14 cellular contexts compared by ENCODE assay signal in the genomic region with DNA sequence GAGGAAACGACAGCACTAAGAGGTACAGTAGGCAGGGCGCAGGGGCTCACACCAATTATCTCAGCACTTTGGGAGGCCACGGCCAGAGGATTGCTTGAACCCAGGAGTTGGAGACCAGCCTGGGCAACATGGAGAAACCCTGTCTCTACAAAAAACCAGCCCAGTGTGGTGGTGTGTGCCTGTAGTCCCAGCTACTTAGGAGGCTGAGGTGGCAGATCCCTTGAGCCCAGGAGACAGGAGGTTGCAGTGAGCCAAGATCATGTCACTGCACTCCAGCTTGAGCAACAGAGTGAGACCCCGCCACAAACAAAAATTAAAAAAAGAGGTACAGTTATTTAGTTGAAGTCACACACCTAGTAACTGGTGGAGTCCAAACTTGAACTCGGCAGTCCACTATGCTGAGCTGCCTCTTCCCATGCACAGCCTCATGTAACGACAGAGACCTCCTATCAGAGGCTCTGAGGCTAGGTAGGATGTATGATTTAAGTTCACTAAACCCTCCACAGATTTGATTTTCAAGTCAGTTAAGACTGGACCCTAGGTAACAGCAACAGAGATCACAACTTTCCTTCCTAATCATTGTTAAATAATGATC. TPM values are rescaled to one million over a fixed set of nuclear protein-coding genes. Genes with fewer than 3 reads are reported as not detected.
DNase-seq lines count a peak whose midpoint lies in the region; ATAC-seq and TF ChIP-seq lines count a peak whose summit lies in the region.
"Had no signal": no experiment of that assay in that cellular context is flagged by ENCODE, and none has a peak within 500 bp of the region (broad histone marks: within the 10 kb centered on the region; RNA-seq: fewer than 3 reads in every experiment).

No MANE protein-coding gene starts in this region.

- TF ChIP-seq POLR2A in thyroid gland (IDR thresholded peaks at IDR 0.05): no peak

- H3K27me3 Mint-ChIP-seq in activated T-cell treated with anti-CD3 and anti-CD28 coated beads, Interleukin-2, amount 50 U/mL, for 24 hours: no peaks in the 10 kb centered on the region
- no peaks in the 10 kb centered on the region for H3K27me3 Mint-ChIP-seq in chondrocyte (ENCODE audit: low read depth)
- H3K27me3 Mint-ChIP-seq in stimulated activated naive CD8-positive, alpha-beta T cell treated with anti-CD3 and anti-CD28 coated beads, Interleukin-15, Interleukin-2, amounts not matched to agents 100 ng/mL and 50 ng/mL, for 24 hours: no peaks in the 10 kb centered on the region

- ATAC-seq in HG03159 (IDR thresholded peaks at IDR 0.05; ENCODE audit: unreplicated experiment): no peak
- ATAC-seq: left colon, pancreas had no signal

- H3K27me3 ChIP-seq in Loucy (ENCODE audit: insufficient read depth, low read length, poor library complexity, severe bottlenecking) (no peaks in the 10 kb centered on the region), thyroid gland (no peaks in the 10 kb centered on the region)
- H3K27me3 ChIP-seq: pancreas had no signal

- TF ChIP-seq CTCF in Loucy (conservative IDR thresholded peaks at IDR 0.05; ENCODE audit: low read length): no peak
- TF ChIP-seq CTCF in chondrocyte (IDR thresholded peaks at IDR 0.05): no peak
- no peak for TF ChIP-seq CTCF in thyroid gland (IDR thresholded peaks at IDR 0.05)

- H3K27ac Mint-ChIP-seq in activated T-cell treated with anti-CD3 and anti-CD28 coated beads, Interleukin-2, amount 50 U/mL, for 24 hours: peak overlapping the region; percentile 83
- peak overlapping the region; percentile 32 for H3K27ac Mint-ChIP-seq in chondrocyte (ENCODE audit: unreplicated experiment)
- peak overlapping the region; percentile 90 for H3K27ac Mint-ChIP-seq in stimulated activated naive CD8-positive, alpha-beta T cell treated with anti-CD3 and anti-CD28 coated beads, Interleukin-15, Interleukin-2, amounts not matched to agents 100 ng/mL and 50 ng/mL, for 24 hours

- no peak overlapping the region for H3K27ac ChIP-seq in thyroid gland
- H3K27ac ChIP-seq: pancreas, WERI-Rb-1 had no signal

- H3K36me3 ChIP-seq in Loucy (ENCODE audit: insufficient read depth, low read length) (peaks cover 40% of the 10 kb centered on the region), thyroid gland (peaks cover 0 to 4% of the 10 kb centered on the region in 2 donors)

- H4K20me1 ChIP-seq in Loucy (ENCODE audit: insufficient read depth, low read length, poor library complexity, severe bottlenecking): peaks cover 87% of the 10 kb centered on the region

- H3F3A ChIP-seq in Loucy (ENCODE audit: low read depth): peaks cover 6% of the 10 kb centered on the region; the same call in 1 of the 2 replicates

- H2AFZ ChIP-seq in Loucy (ENCODE audit: low read length): no peak overlapping the region

- no peak overlapping the region for H3K9ac ChIP-seq in Loucy (ENCODE audit: low read depth, low read length, poor library complexity, severe bottlenecking)

- no peaks in the 10 kb centered on the region for H3K9me3 Mint-ChIP-seq in activated T-cell treated with anti-CD3 and anti-CD28 coated beads, Interleukin-2, amount 50 U/mL, for 24 hours
- no peaks in the 10 kb centered on the region for H3K9me3 Mint-ChIP-seq in chondrocyte (ENCODE audit: low read depth)
- no peaks in the 10 kb centered on the region for H3K9me3 Mint-ChIP-seq in stimulated activated naive CD8-positive, alpha-beta T cell treated with anti-CD3 and anti-CD28 coated beads, Interleukin-15, Interleukin-2, amounts not matched to agents 100 ng/mL and 50 ng/mL, for 24 hours

- H3K79me2 ChIP-seq in Loucy (ENCODE audit: insufficient read depth, low read length): peaks cover 97% of the 10 kb centered on the region

- peaks cover 71% of the 10 kb centered on the region for H3K4me1 Mint-ChIP-seq in activated T-cell treated with anti-CD3 and anti-CD28 coated beads, Interleukin-2, amount 50 U/mL, for 24 hours (ENCODE audit: low read depth)
- H3K4me1 Mint-ChIP-seq in chondrocyte (ENCODE audit: low read depth): peaks cover 71% of the 10 kb centered on the region
- peaks cover 90% of the 10 kb centered on the region for H3K4me1 Mint-ChIP-seq in stimulated activated naive CD8-positive, alpha-beta T cell treated with anti-CD3 and anti-CD28 coated beads, Interleukin-15, Interleukin-2, amounts not matched to agents 100 ng/mL and 50 ng/mL, for 24 hours (ENCODE audit: low read depth)

- H3K9me2 ChIP-seq in Loucy (replicated peaks; ENCODE audit: low read depth, low read length): no peaks in the 10 kb centered on the region

- H3K4me3 Mint-ChIP-seq in activated T-cell treated with anti-CD3 and anti-CD28 coated beads, Interleukin-2, amount 50 U/mL, for 24 hours: peak overlapping the region; percentile 83
- H3K4me3 Mint-ChIP-seq in chondrocyte (ENCODE audit: unreplicated experiment): no peak overlapping the region
- peak overlapping the region; percentile 94 for H3K4me3 Mint-ChIP-seq in stimulated activated naive CD8-positive, alpha-beta T cell treated with anti-CD3 and anti-CD28 coated beads, Interleukin-15, Interleukin-2, amounts not matched to agents 100 ng/mL and 50 ng/mL, for 24 hours

- intact Hi-C loops in thyroid gland (cut with DNase I): no loop called here

- H3K4me2 ChIP-seq in Loucy (ENCODE audit: low read depth, low read length, poor library complexity, severe bottlenecking): peak overlapping the region; percentile 65

- peak; percentile 54 for DNase-seq in activated T-cell treated with anti-CD3 and anti-CD28 coated beads, Interleukin-2, amount 50 U/mL, for 24 hours
- no peak for DNase-seq in activated T-cell treated with anti-CD3 and anti-CD28 coated beads, Interleukin-2, amount 50 U/mL, for 1 hour
- DNase-seq in chondrocyte (ENCODE audit: low spot score) (no peak), SW480 (ENCODE audit: low spot score) (no peak), thyroid gland (no peak)
- DNase-seq: dermis blood vessel endothelial cell, EL, KG1, left colon, pancreas, WERI-Rb-1 had no signal

- H3K4me1 ChIP-seq in Loucy (ENCODE audit: insufficient read depth, low read length, poor library complexity, severe bottlenecking) (peaks cover 88% of the 10 kb centered on the region), thyroid gland (no peaks in the 10 kb centered on the region)

- peaks cover 90% of the 10 kb centered on the region for H3K36me3 Mint-ChIP-seq in activated T-cell treated with anti-CD3 and anti-CD28 coated beads, Interleukin-2, amount 50 U/mL, for 24 hours (ENCODE audit: low read depth)
- H3K36me3 Mint-ChIP-seq in chondrocyte (ENCODE audit: low read depth): peaks cover 7% of the 10 kb centered on the region
- H3K36me3 Mint-ChIP-seq in stimulated activated naive CD8-positive, alpha-beta T cell treated with anti-CD3 and anti-CD28 coated beads, Interleukin-15, Interleukin-2, amounts not matched to agents 100 ng/mL and 50 ng/mL, for 24 hours (ENCODE audit: low read depth): peaks cover 79% of the 10 kb centered on the region

- 89 to 91% methylated on average over 6 of the region's 6 CpGs for WGBS in thyroid gland, 2 donors

- no peaks in the 10 kb centered on the region for H3K9me3 ChIP-seq in Loucy (ENCODE audit: insufficient read depth, low read depth, low read length)
- no peaks in the 10 kb centered on the region for H3K9me3 ChIP-seq in thyroid gland
- H3K9me3 ChIP-seq: pancreas had no signal

- H3K4me3 ChIP-seq in Loucy (ENCODE audit: low read length, poor library complexity, severe bottlenecking): peak overlapping the region; percentile 58
- H3K4me3 ChIP-seq in thyroid gland (replicated peaks in 1 of 3): no peak overlapping the region
- H3K4me3 ChIP-seq: pancreas had no signal

RNA-seq across cellular contexts. Expression of gene STK17B, which starts 8.7 kb away (rescaled TPM):
- 35.4 to 50.2 TPM (median 37.2 TPM) in 3 replicates for total RNA-seq in chondrocyte
- total RNA-seq in thyroid gland: 10 to 100 TPM; 19.4 to 86.9 (median 33.9) TPM

Comparison
In these comparisons a context has a peak if more than half of its experiments do, and no peak if none do; other contexts are left out.
1. H3K27ac Mint-ChIP-seq: peak in every context shown above with its lines; median percentile 90 in stimulated activated naive CD8-positive, alpha-beta T cell treated with anti-CD3 and anti-CD28 coated beads, Interleukin-15, Interleukin-2, amounts not matched to agents 100 ng/mL and 50 ng/mL, for 24 hours; 83 in activated T-cell treated with anti-CD3 and anti-CD28 coated beads, Interleukin-2, amount 50 U/mL, for 24 hours; 32 in chondrocyte.